ENCODE assay signal across 1 cellular context in the genomic region with DNA sequence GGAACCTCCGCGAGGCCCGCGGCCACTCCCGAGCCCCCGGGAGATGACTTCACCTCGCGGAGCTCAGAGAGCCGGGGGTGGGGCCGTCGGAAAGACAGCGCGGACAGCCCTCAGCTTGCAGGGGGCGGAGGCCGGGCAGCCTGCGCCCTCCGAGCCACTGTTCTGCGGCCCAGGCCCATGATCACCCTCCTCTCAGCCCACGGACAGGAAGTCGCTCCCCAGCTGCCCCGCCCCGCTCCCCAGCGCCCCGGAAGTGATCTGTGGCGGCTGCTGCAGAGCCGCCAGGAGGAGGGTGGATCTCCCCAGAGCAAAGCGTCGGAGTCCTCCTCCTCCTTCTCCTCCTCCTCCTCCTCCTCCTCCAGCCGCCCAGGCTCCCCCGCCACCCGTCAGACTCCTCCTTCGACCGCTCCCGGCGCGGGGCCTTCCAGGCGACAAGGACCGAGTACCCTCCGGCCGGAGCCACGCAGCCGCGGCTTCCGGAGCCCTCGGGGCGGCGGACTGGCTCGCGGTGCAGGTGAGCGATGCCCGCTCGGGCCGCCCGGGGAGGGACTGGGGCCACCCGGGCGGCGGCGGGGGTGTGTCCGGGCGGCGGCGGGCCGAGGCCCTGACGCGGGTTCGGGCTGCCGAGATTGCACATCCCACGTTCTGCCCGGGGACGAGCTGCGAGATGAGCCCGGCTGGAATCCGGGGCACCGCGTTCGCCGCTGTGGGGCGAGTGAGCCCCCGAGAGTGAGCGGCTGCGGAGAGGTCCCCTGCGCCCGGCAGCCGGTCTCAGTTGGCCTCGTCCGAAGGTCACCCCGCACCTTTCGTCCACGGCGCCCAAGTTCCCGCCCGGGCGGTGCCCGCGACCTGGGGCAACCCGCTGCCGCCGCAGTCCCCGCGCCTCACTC.
A peak's percentile ranks its signal among the peaks of the same experiment; 100 is the strongest.
TF ChIP-seq lines count a peak whose summit lies in the region.

A gene with protein sequence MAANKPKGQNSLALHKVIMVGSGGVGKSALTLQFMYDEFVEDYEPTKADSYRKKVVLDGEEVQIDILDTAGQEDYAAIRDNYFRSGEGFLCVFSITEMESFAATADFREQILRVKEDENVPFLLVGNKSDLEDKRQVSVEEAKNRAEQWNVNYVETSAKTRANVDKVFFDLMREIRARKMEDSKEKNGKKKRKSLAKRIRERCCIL (plus strand): TSS at position 261 of the 890 bp plus-strand sequence. CDS start 63,096 bp downstream, outside the sequence.

TF ChIP-seq in GM12878, 131 proteins besides CTCF, POLR2A, EP300 and RAD21 (continued from another document and continues in another):
- TF ChIP-seq, protein P1, sequence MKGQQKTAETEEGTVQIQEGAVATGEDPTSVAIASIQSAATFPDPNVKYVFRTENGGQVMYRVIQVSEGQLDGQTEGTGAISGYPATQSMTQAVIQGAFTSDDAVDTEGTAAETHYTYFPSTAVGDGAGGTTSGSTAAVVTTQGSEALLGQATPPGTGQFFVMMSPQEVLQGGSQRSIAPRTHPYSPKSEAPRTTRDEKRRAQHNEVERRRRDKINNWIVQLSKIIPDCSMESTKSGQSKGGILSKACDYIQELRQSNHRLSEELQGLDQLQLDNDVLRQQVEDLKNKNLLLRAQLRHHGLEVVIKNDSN (IDR thresholded peaks at IDR 0.05; ENCODE audit: borderline replicate concordance, extremely low read length, insufficient read depth, low read depth, low read length), result no peak
- TF ChIP-seq, protein P2, sequence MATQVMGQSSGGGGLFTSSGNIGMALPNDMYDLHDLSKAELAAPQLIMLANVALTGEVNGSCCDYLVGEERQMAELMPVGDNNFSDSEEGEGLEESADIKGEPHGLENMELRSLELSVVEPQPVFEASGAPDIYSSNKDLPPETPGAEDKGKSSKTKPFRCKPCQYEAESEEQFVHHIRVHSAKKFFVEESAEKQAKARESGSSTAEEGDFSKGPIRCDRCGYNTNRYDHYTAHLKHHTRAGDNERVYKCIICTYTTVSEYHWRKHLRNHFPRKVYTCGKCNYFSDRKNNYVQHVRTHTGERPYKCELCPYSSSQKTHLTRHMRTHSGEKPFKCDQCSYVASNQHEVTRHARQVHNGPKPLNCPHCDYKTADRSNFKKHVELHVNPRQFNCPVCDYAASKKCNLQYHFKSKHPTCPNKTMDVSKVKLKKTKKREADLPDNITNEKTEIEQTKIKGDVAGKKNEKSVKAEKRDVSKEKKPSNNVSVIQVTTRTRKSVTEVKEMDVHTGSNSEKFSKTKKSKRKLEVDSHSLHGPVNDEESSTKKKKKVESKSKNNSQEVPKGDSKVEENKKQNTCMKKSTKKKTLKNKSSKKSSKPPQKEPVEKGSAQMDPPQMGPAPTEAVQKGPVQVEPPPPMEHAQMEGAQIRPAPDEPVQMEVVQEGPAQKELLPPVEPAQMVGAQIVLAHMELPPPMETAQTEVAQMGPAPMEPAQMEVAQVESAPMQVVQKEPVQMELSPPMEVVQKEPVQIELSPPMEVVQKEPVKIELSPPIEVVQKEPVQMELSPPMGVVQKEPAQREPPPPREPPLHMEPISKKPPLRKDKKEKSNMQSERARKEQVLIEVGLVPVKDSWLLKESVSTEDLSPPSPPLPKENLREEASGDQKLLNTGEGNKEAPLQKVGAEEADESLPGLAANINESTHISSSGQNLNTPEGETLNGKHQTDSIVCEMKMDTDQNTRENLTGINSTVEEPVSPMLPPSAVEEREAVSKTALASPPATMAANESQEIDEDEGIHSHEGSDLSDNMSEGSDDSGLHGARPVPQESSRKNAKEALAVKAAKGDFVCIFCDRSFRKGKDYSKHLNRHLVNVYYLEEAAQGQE (IDR thresholded peaks at IDR 0.05; ENCODE audit: low read depth, low read length), result peak; percentile 15; the same call in 1 of the 2 replicates
- TF ChIP-seq ZBED1 (IDR thresholded peaks at IDR 0.05; ENCODE audit: borderline replicate concordance) (no peak), MXI1 (IDR thresholded peaks at IDR 0.05; ENCODE audit: low read depth, low read length) (peak; percentile 62), MEF2B (IDR thresholded peaks at IDR 0.05; ENCODE audit: partially characterized antibody, poor library complexity, severe bottlenecking) (no peak), BHLHE40 (IDR thresholded peaks at IDR 0.05; ENCODE audit: borderline replicate concordance in 1 of 2, low read depth in 2 of 2, low read length in 1 of 2) (peak; percentile 7 to 60; a peak in 2 of 4 replicates), FOS (IDR thresholded peaks at IDR 0.05; ENCODE audit: borderline replicate concordance, extremely low read depth, insufficient read length) (no peak), MEF2A (IDR thresholded peaks at IDR 0.05; ENCODE audit: insufficient read depth, low read depth, low read length) (0 out of 2 replicates have a peak, but pooled peaks have one; percentile 5), ZNF207 (IDR thresholded peaks at IDR 0.05; ENCODE audit: borderline replicate concordance) (no peak), CHD2 (IDR thresholded peaks at IDR 0.05; ENCODE audit: borderline replicate concordance, low read depth, low read length) (0 out of 2 replicates have a peak, but pooled peaks have one; percentile 21), HDAC6 (IDR thresholded peaks at IDR 0.05; ENCODE audit: unreplicated experiment) (no peak), ZNF24 (IDR thresholded peaks at IDR 0.05) (no peak), TCF7 (IDR thresholded peaks at IDR 0.05; ENCODE audit: borderline replicate concordance) (no peak), YBX1 (IDR thresholded peaks at IDR 0.05) (no peak), NR2C2 (IDR thresholded peaks at IDR 0.05; ENCODE audit: borderline replicate concordance, control insufficient read depth, insufficient read length, low read depth) (peak; percentile 48), KDM1A (IDR thresholded peaks at IDR 0.05; ENCODE audit: borderline replicate concordance) (no peak), GATAD2B (conservative IDR thresholded peaks at IDR 0.05; ENCODE audit: low read depth) (peak; percentile 81), ASH2L (IDR thresholded peaks at IDR 0.05; ENCODE audit: borderline replicate concordance, low read depth) (0 out of 2 replicates have a peak, but pooled peaks have one; percentile 47), CBX3 (IDR thresholded peaks at IDR 0.05; ENCODE audit: borderline replicate concordance, low read depth) (no peak), BCL11A (IDR thresholded peaks at IDR 0.05; ENCODE audit: low read depth, low read length) (no peak), FOXM1 (IDR thresholded peaks at IDR 0.05; ENCODE audit: low read depth, low read length) (no peak), FOXK2 (IDR thresholded peaks at IDR 0.05) (no peak), ZNF384 (IDR thresholded peaks at IDR 0.05; ENCODE audit: borderline replicate concordance, low read depth, low read length) (no peak), POLR2AphosphoS2 (IDR thresholded peaks at IDR 0.05; ENCODE audit: low read depth, low read length) (no peak), ZNF217 (IDR thresholded peaks at IDR 0.05) (peak; percentile 62; the same call in 1 of the 2 replicates), RUNX3 (IDR thresholded peaks at IDR 0.05; ENCODE audit: low read length) (peak; percentile 43; the same call in 1 of the 2 replicates)
- TF ChIP-seq, protein P3, sequence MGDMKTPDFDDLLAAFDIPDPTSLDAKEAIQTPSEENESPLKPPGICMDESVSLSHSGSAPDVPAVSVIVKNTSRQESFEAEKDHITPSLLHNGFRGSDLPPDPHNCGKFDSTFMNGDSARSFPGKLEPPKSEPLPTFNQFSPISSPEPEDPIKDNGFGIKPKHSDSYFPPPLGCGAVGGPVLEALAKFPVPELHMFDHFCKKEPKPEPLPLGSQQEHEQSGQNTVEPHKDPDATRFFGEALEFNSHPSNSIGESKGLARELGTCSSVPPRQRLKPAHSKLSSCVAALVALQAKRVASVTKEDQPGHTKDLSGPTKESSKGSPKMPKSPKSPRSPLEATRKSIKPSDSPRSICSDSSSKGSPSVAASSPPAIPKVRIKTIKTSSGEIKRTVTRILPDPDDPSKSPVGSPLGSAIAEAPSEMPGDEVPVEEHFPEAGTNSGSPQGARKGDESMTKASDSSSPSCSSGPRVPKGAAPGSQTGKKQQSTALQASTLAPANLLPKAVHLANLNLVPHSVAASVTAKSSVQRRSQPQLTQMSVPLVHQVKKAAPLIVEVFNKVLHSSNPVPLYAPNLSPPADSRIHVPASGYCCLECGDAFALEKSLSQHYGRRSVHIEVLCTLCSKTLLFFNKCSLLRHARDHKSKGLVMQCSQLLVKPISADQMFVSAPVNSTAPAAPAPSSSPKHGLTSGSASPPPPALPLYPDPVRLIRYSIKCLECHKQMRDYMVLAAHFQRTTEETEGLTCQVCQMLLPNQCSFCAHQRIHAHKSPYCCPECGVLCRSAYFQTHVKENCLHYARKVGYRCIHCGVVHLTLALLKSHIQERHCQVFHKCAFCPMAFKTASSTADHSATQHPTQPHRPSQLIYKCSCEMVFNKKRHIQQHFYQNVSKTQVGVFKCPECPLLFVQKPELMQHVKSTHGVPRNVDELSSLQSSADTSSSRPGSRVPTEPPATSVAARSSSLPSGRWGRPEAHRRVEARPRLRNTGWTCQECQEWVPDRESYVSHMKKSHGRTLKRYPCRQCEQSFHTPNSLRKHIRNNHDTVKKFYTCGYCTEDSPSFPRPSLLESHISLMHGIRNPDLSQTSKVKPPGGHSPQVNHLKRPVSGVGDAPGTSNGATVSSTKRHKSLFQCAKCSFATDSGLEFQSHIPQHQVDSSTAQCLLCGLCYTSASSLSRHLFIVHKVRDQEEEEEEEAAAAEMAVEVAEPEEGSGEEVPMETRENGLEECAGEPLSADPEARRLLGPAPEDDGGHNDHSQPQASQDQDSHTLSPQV (IDR thresholded peaks at IDR 0.05), result no peak
- TF ChIP-seq, protein P4, sequence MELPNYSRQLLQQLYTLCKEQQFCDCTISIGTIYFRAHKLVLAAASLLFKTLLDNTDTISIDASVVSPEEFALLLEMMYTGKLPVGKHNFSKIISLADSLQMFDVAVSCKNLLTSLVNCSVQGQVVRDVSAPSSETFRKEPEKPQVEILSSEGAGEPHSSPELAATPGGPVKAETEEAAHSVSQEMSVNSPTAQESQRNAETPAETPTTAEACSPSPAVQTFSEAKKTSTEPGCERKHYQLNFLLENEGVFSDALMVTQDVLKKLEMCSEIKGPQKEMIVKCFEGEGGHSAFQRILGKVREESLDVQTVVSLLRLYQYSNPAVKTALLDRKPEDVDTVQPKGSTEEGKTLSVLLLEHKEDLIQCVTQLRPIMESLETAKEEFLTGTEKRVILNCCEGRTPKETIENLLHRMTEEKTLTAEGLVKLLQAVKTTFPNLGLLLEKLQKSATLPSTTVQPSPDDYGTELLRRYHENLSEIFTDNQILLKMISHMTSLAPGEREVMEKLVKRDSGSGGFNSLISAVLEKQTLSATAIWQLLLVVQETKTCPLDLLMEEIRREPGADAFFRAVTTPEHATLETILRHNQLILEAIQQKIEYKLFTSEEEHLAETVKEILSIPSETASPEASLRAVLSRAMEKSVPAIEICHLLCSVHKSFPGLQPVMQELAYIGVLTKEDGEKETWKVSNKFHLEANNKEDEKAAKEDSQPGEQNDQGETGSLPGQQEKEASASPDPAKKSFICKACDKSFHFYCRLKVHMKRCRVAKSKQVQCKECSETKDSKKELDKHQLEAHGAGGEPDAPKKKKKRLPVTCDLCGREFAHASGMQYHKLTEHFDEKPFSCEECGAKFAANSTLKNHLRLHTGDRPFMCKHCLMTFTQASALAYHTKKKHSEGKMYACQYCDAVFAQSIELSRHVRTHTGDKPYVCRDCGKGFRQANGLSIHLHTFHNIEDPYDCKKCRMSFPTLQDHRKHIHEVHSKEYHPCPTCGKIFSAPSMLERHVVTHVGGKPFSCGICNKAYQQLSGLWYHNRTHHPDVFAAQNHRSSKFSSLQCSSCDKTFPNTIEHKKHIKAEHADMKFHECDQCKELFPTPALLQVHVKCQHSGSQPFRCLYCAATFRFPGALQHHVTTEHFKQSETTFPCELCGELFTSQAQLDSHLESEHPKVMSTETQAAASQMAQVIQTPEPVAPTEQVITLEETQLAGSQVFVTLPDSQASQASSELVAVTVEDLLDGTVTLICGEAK (IDR thresholded peaks at IDR 0.05; ENCODE audit: borderline replicate concordance), result peak; percentile 95
- TF ChIP-seq, protein P5, sequence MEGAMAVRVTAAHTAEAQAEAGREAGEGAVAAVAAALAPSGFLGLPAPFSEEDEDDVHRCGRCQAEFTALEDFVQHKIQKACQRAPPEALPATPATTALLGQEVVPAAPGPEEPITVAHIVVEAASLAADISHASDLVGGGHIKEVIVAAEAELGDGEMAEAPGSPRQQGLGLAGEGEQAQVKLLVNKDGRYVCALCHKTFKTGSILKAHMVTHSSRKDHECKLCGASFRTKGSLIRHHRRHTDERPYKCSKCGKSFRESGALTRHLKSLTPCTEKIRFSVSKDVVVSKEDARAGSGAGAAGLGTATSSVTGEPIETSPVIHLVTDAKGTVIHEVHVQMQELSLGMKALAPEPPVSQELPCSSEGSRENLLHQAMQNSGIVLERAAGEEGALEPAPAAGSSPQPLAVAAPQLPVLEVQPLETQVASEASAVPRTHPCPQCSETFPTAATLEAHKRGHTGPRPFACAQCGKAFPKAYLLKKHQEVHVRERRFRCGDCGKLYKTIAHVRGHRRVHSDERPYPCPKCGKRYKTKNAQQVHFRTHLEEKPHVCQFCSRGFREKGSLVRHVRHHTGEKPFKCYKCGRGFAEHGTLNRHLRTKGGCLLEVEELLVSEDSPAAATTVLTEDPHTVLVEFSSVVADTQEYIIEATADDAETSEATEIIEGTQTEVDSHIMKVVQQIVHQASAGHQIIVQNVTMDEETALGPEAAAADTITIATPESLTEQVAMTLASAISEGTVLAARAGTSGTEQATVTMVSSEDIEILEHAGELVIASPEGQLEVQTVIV (IDR thresholded peaks at IDR 0.05; ENCODE audit: borderline replicate concordance, partially characterized antibody), result peak; percentile 28
- TF ChIP-seq, protein P6, sequence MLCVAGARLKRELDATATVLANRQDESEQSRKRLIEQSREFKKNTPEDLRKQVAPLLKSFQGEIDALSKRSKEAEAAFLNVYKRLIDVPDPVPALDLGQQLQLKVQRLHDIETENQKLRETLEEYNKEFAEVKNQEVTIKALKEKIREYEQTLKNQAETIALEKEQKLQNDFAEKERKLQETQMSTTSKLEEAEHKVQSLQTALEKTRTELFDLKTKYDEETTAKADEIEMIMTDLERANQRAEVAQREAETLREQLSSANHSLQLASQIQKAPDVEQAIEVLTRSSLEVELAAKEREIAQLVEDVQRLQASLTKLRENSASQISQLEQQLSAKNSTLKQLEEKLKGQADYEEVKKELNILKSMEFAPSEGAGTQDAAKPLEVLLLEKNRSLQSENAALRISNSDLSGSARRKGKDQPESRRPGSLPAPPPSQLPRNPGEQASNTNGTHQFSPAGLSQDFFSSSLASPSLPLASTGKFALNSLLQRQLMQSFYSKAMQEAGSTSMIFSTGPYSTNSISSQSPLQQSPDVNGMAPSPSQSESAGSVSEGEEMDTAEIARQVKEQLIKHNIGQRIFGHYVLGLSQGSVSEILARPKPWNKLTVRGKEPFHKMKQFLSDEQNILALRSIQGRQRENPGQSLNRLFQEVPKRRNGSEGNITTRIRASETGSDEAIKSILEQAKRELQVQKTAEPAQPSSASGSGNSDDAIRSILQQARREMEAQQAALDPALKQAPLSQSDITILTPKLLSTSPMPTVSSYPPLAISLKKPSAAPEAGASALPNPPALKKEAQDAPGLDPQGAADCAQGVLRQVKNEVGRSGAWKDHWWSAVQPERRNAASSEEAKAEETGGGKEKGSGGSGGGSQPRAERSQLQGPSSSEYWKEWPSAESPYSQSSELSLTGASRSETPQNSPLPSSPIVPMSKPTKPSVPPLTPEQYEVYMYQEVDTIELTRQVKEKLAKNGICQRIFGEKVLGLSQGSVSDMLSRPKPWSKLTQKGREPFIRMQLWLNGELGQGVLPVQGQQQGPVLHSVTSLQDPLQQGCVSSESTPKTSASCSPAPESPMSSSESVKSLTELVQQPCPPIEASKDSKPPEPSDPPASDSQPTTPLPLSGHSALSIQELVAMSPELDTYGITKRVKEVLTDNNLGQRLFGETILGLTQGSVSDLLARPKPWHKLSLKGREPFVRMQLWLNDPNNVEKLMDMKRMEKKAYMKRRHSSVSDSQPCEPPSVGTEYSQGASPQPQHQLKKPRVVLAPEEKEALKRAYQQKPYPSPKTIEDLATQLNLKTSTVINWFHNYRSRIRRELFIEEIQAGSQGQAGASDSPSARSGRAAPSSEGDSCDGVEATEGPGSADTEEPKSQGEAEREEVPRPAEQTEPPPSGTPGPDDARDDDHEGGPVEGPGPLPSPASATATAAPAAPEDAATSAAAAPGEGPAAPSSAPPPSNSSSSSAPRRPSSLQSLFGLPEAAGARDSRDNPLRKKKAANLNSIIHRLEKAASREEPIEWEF (IDR thresholded peaks at IDR 0.05; ENCODE audit: insufficient replicate concordance, low read depth, low read length), result no peak
